Comparison of ENCODE assay signal across 16 cellular contexts in the genomic region with DNA sequence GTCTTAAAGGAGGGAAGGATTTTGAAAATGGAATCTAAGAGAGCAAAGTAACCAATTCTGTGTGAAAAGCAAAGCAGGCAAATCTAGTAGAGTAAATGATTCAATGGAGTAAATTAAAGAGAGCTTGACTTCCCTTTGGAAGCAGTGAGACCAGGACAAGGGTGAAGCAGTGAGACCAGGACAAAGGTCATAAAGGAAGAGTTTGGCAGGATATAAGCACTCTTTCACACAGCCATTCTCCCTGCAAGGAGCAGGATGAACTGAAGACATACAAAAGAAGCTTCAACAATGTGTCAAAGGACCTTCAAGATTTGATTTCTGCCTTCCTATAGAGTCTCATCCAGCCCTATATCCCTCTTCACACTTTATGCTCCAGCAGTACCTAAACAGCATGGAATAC.
A peak's percentile ranks its signal among the peaks of the same experiment; 100 is the strongest.
DNase-seq lines count a peak whose midpoint lies in the region; ATAC-seq and TF ChIP-seq lines count a peak whose summit lies in the region.
"Had no signal": no experiment of that assay in that cellular context is flagged by ENCODE, and none has a peak within 500 bp of the region (broad histone marks: within the 10 kb centered on the region; RNA-seq: fewer than 3 reads in every experiment).

No MANE protein-coding gene starts in this region.

- H3K27ac ChIP-seq in transverse colon: peak overlapping the region in 3 of 4 donors; percentile 10 to 66 (median 20)

- H3K36me3 Mint-ChIP-seq in HFFc6 (ENCODE audit: low read depth) (no peaks in the 10 kb centered on the region), chondrocyte (ENCODE audit: low read depth) (no peaks in the 10 kb centered on the region)
- H3K36me3 Mint-ChIP-seq in activated CD8-positive, alpha-beta T cell treated with anti-CD3 and anti-CD28 coated beads, Interleukin-2, amount 10 ng/mL, durations not matched to agents 7 days and 5 days (ENCODE audit: low read depth): no peaks in the 10 kb centered on the region

- no peak for DNase-seq in HFFc6
- no peak for DNase-seq in chondrocyte (ENCODE audit: low spot score)
- peak in 1 of 3 donors; percentile 42 for DNase-seq in mucosa of descending colon
- peak; percentile 8 for DNase-seq in transverse colon
- DNase-seq in activated CD8-positive, alpha-beta T cell treated with anti-CD3 and anti-CD28 coated beads, Interleukin-2, amount 10 ng/mL, durations not matched to agents 7 days and 5 days: no peak
- DNase-seq: BE2C, NCI-H1092 treated with DMSO at 0.1 percent for 48 hours, NCI-H1436 treated with DMSO at 0.1 percent for 48 hours, NCI-H2029, NCI-H510A treated with DMSO at 0.1 percent for 48 hours, NCI-H748 treated with DMSO at 0.1 percent for 48 hours, SIG-M5 had no signal

- H3K4me3 ChIP-seq in mucosa of descending colon: no peak overlapping the region
- no peak overlapping the region for H3K4me3 ChIP-seq in transverse colon

- in situ Hi-C loops in transverse colon (cut with MboI; ENCODE audit: low pct_ligation_motif_present in 1 of 4, low pct_unique_long_range_greater_than_20kb in 1 of 4, low sequenced_read_pairs in 3 of 4): no loop called here

- TF ChIP-seq POLR2A in transverse colon (IDR thresholded peaks at IDR 0.05): no peak

- TF ChIP-seq CTCF in HFFc6 (IDR thresholded peaks at IDR 0.05) (no peak), chondrocyte (IDR thresholded peaks at IDR 0.05) (no peak), mucosa of descending colon (IDR thresholded peaks at IDR 0.05) (no peak), transverse colon (IDR thresholded peaks at IDR 0.05) (no peak)

- H3K27ac Mint-ChIP-seq in HFFc6 (peak overlapping the region; percentile 14; the same call in 1 of the 2 replicates), chondrocyte (ENCODE audit: unreplicated experiment) (peak overlapping the region; percentile 29)
- no peak overlapping the region for H3K27ac Mint-ChIP-seq in activated CD8-positive, alpha-beta T cell treated with anti-CD3 and anti-CD28 coated beads, Interleukin-2, amount 10 ng/mL, durations not matched to agents 7 days and 5 days

- H3K9me3 ChIP-seq in mucosa of descending colon (no peaks in the 10 kb centered on the region), transverse colon (no peaks in the 10 kb centered on the region)
- H3K9me3 ChIP-seq: BE2C had no signal

- no peaks in the 10 kb centered on the region for H3K36me3 ChIP-seq in mucosa of descending colon (ENCODE audit: low read depth)
- no peaks in the 10 kb centered on the region for H3K36me3 ChIP-seq in transverse colon
- H3K36me3 ChIP-seq: BE2C had no signal

- H3K4me1 Mint-ChIP-seq in HFFc6 (ENCODE audit: low read depth) (peaks cover 34% of the 10 kb centered on the region), chondrocyte (ENCODE audit: low read depth) (peaks cover 34% of the 10 kb centered on the region)
- peaks cover 8% of the 10 kb centered on the region for H3K4me1 Mint-ChIP-seq in activated CD8-positive, alpha-beta T cell treated with anti-CD3 and anti-CD28 coated beads, Interleukin-2, amount 10 ng/mL, durations not matched to agents 7 days and 5 days (ENCODE audit: low read depth)

- H3K27me3 Mint-ChIP-seq in HFFc6 (ENCODE audit: insufficient read depth) (no peaks in the 10 kb centered on the region; the same call in 1 of the 2 replicates), chondrocyte (ENCODE audit: low read depth) (no peaks in the 10 kb centered on the region)
- H3K27me3 Mint-ChIP-seq in activated CD8-positive, alpha-beta T cell treated with anti-CD3 and anti-CD28 coated beads, Interleukin-2, amount 10 ng/mL, durations not matched to agents 7 days and 5 days (ENCODE audit: low read depth): peaks cover 9% of the 10 kb centered on the region

- intact Hi-C loops in mucosa of descending colon (cut with DNase I, micrococcal nuclease) (no loop called here), transverse colon (cut with DNase I; ENCODE audit: low total_unique reads) (no loop called here)

- no peaks in the 10 kb centered on the region for H3K9me3 Mint-ChIP-seq in HFFc6
- no peaks in the 10 kb centered on the region for H3K9me3 Mint-ChIP-seq in chondrocyte (ENCODE audit: low read depth)
- no peaks in the 10 kb centered on the region for H3K9me3 Mint-ChIP-seq in activated CD8-positive, alpha-beta T cell treated with anti-CD3 and anti-CD28 coated beads, Interleukin-2, amount 10 ng/mL, durations not matched to agents 7 days and 5 days (ENCODE audit: insufficient read depth)

- H3K4me3 Mint-ChIP-seq in HFFc6 (no peak overlapping the region; the same call in 1 of the 2 replicates), chondrocyte (ENCODE audit: unreplicated experiment) (no peak overlapping the region)
- no peak overlapping the region for H3K4me3 Mint-ChIP-seq in activated CD8-positive, alpha-beta T cell treated with anti-CD3 and anti-CD28 coated beads, Interleukin-2, amount 10 ng/mL, durations not matched to agents 7 days and 5 days

- POLR2A ChIA-PET in activated CD8-positive, alpha-beta T cell treated with anti-CD3 and anti-CD28 coated beads, Interleukin-2, amount 10 ng/mL, durations not matched to agents 7 days and 5 days (lab: Charles Lee): no interaction called here

- H3K27me3 ChIP-seq in transverse colon: no peaks in the 10 kb centered on the region
- H3K27me3 ChIP-seq: BE2C had no signal

- no peak for TF ChIP-seq EP300 in transverse colon (IDR thresholded peaks at IDR 0.05; ENCODE audit: low read depth)

- ATAC-seq in mucosa of descending colon (peak; percentile 89), GM19023 (IDR thresholded peaks at IDR 0.05; ENCODE audit: unreplicated experiment) (no peak), GM18502 (IDR thresholded peaks at IDR 0.05; ENCODE audit: poor library complexity, unreplicated experiment) (no peak)
- ATAC-seq in activated CD8-positive, alpha-beta T cell treated with anti-CD3 and anti-CD28 coated beads, Interleukin-2, amount 10 ng/mL, durations not matched to agents 7 days and 5 days: no peak
- ATAC-seq: Panc1, SK-N-SH treated with all-trans-retinoic acid at 6 μM for 48 hours had no signal

- peaks cover 23% of the 10 kb centered on the region for H3K4me1 ChIP-seq in mucosa of descending colon (ENCODE audit: low read depth)
- H3K4me1 ChIP-seq in transverse colon: peaks cover 8 to 45% (median 23%) of the 10 kb centered on the region in 4 donors

- CTCF ChIA-PET in activated CD8-positive, alpha-beta T cell treated with anti-CD3 and anti-CD28 coated beads, Interleukin-2, amount 10 ng/mL, durations not matched to agents 7 days and 5 days (lab: Charles Lee): no interaction called here
